25 cellular contexts compared by ENCODE assay signal in the genomic region with DNA sequence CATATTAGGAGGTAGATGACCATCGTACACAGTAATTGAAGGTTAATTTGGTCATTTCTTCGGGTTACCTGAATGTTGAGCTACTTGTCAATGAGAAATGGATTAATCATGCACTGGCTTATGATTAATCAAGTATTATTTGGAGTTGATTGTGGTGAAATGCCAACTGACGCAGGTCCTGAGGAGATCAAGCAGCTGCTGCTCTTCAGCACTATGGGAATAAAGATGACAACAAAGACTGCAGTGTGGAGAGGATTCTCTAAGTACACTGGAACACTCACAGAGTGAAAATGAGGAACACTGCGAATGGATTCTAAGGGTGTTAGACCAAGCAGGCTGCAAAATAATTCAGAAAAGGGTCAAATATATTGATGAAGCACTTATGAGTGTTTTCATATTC.
"Had no signal": no experiment of that assay in that cellular context is flagged by ENCODE, and none has a peak within 500 bp of the region (broad histone marks: within the 10 kb centered on the region; RNA-seq: fewer than 3 reads in every experiment).

No MANE protein-coding gene starts in this region.

- FAIRE-seq: colon, endometrium, islet of Langerhans, keratinocyte had no signal

- H3K36me3 ChIP-seq: esophagus squamous epithelium, gastrocnemius medialis, heart right ventricle, left lung, lower lobe of right lung had no signal

- H3K9me3 ChIP-seq: esophagus squamous epithelium, gastrocnemius medialis, heart right ventricle, left lung, lower lobe of right lung, mucosa of descending colon had no signal

- DNase-seq: cortex of kidney; effector CD8-positive, alpha-beta T cell; effector memory CD8-positive, alpha-beta T cell; endodermal cell; erythroblast; esophagus squamous epithelium; foreskin fibroblast; foreskin melanocyte; gastrocnemius medialis; glutamatergic neuron; head of caudate nucleus; heart right ventricle; hippocampal formation; left cardiac atrium; left lung; left ventricle myocardium superior; lower lobe of right lung; mesenchymal stem cell; mucosa of descending colon had no signal

- H3K4me1 ChIP-seq: heart right ventricle, left lung, lower lobe of right lung had no signal

- ATAC-seq: effector memory CD8-positive, alpha-beta T cell; esophagus mucosa; gastrocnemius medialis; heart right ventricle; left cardiac atrium; left lung; left ventricle myocardium superior; lower lobe of right lung; mucosa of descending colon had no signal

- H3K27ac ChIP-seq: epithelial cell of prostate, esophagus squamous epithelium, gastrocnemius medialis, heart right ventricle, left lung, lower lobe of right lung had no signal

- H3K4me3 ChIP-seq: esophagus squamous epithelium, gastrocnemius medialis, heart right ventricle, left lung, lower lobe of right lung, mucosa of descending colon had no signal

- H3K27me3 ChIP-seq: gastrocnemius medialis, heart right ventricle, left lung had no signal
